Comparison of ENCODE assay signal across 8 cellular contexts in the genomic region with DNA sequence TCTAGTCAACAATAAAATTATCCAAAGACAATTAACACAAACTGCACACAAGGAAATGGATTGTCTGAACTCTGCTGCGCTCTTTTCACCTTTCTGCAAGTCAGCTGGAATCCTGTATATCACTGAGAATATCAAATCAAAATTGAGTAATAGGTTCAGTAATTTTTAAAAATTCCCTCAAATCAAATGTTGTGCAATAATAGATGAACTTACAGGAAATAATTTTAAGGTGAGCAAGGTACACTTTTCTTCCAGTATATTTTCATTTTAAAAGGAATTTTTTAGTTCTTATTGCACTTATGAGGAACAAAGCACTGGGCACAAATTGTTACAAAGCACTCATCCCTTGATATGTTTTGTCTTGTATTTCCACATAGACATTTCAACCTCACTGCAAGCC. TPM values are rescaled to one million over a fixed set of nuclear protein-coding genes. Genes with fewer than 3 reads are reported as not detected.
DNase-seq lines count a peak whose midpoint lies in the region; ATAC-seq, FAIRE-seq and TF ChIP-seq lines count a peak whose summit lies in the region.

No MANE protein-coding gene starts in this region.

- DNase-seq in AG10803 (ENCODE audit: low read depth) (no peak), HFFc6 (no peak), astrocyte (ENCODE audit: low read depth) (no peak), mucosa of descending colon (no peak), NCI-H1105 (lab: John Stamatoyannopoulos, UW) (no peak), DMS114 treated with DMSO at 0.1 percent for 48 hours (lab: John Stamatoyannopoulos, UW; ENCODE audit: unreplicated experiment) (no peak), H54 (ENCODE audit: insufficient read length, low spot score) (no peak), trophoblast cell (no peak)

- no peak overlapping the region for H3K23ac ChIP-seq in trophoblast cell (ENCODE audit: low read length)

- no peaks in the 10 kb centered on the region for H3K9me3 ChIP-seq in astrocyte (ENCODE audit: insufficient read depth, low read depth, low read length)
- H3K9me3 ChIP-seq in mucosa of descending colon, result no peaks in the 10 kb centered on the region
- H3K9me3 ChIP-seq in trophoblast cell (ENCODE audit: insufficient read depth, low read depth, low read length), result no peaks in the 10 kb centered on the region

- no peak overlapping the region for H2AK5ac ChIP-seq in trophoblast cell (ENCODE audit: low read length)

- H3K36me3 Mint-ChIP-seq in HFFc6 (ENCODE audit: low read depth), result no peaks in the 10 kb centered on the region; the same call in 1 of the 2 replicates
- H3K36me3 Mint-ChIP-seq in astrocyte (ENCODE audit: low read depth, unreplicated experiment), result peaks cover 7% of the 10 kb centered on the region

- H3K4me3 ChIP-seq in AG10803 (ENCODE audit: low read length), result peak overlapping the region; percentile 85
- H3K4me3 ChIP-seq in astrocyte (ENCODE audit: insufficient read depth, low read depth, low read length), result peak overlapping the region; percentile 77
- H3K4me3 ChIP-seq in mucosa of descending colon, result peak overlapping the region; percentile 43
- no peak overlapping the region for H3K4me3 ChIP-seq in trophoblast cell (ENCODE audit: low read depth, low read length)

- H3K18ac ChIP-seq in trophoblast cell (ENCODE audit: low read length), result no peak overlapping the region

- no peak overlapping the region for H3K27ac ChIP-seq in astrocyte (ENCODE audit: low read depth, low read length)
- no peak overlapping the region for H3K27ac ChIP-seq in trophoblast cell (ENCODE audit: low read depth, low read length)

- no peak overlapping the region for H2BK12ac ChIP-seq in trophoblast cell (ENCODE audit: low read length)

- H3K4me1 ChIP-seq in astrocyte (ENCODE audit: insufficient read depth, low read length) (peaks cover 3% of the 10 kb centered on the region), mucosa of descending colon (ENCODE audit: low read depth) (peaks cover 10% of the 10 kb centered on the region), trophoblast cell (ENCODE audit: control insufficient read depth in 1 of 2, insufficient read depth in 2 of 2, low read length in 2 of 2) (peaks cover 4 to 6% of the 10 kb centered on the region in 2 experiments)

- H3K79me2 ChIP-seq in astrocyte (ENCODE audit: insufficient read depth, low read length), result no peaks in the 10 kb centered on the region
- H3K79me2 ChIP-seq in trophoblast cell (ENCODE audit: control insufficient read depth, insufficient read depth, low read length, poor library complexity), result peaks cover 5% of the 10 kb centered on the region

- TF ChIP-seq CTCF in AG10803 (conservative IDR thresholded peaks at IDR 0.05; ENCODE audit: low read length) (no peak), HFFc6 (IDR thresholded peaks at IDR 0.05) (no peak), astrocyte (IDR thresholded peaks at IDR 0.05; ENCODE audit: insufficient read depth, low read depth, low read length) (no peak), mucosa of descending colon (IDR thresholded peaks at IDR 0.05) (no peak)

- H3K4me2 ChIP-seq in astrocyte (ENCODE audit: low read length), result peak overlapping the region; percentile 93
- no peak overlapping the region for H3K4me2 ChIP-seq in trophoblast cell (ENCODE audit: low read length)

- H2BK5ac ChIP-seq in trophoblast cell (ENCODE audit: low read depth, low read length, poor library complexity), result no peak overlapping the region

- H2BK120ac ChIP-seq in trophoblast cell (ENCODE audit: insufficient read depth, low read length, poor library complexity), result no peak overlapping the region

- no peak overlapping the region for H3K27ac Mint-ChIP-seq in HFFc6
- H3K27ac Mint-ChIP-seq in astrocyte (ENCODE audit: unreplicated experiment), result no peak overlapping the region

- H3K4me1 Mint-ChIP-seq in HFFc6 (ENCODE audit: low read depth) (peaks cover 19% of the 10 kb centered on the region), astrocyte (ENCODE audit: low read depth, unreplicated experiment) (peaks cover 7% of the 10 kb centered on the region)

- no peaks in the 10 kb centered on the region for H4K20me1 ChIP-seq in astrocyte (ENCODE audit: insufficient read depth, low read length)

- TF ChIP-seq POLR2A in H54 (IDR thresholded peaks at IDR 0.05; ENCODE audit: low read depth, low read length), result no peak

- H2AFZ ChIP-seq in astrocyte (ENCODE audit: low read depth, low read length), result no peak overlapping the region
- H2AFZ ChIP-seq in trophoblast cell (ENCODE audit: insufficient read depth, low read length, poor library complexity), result no peak overlapping the region

- no peak overlapping the region for H4K12ac ChIP-seq in trophoblast cell (ENCODE audit: low read depth, low read length)

- peaks cover 6% of the 10 kb centered on the region for H3K79me1 ChIP-seq in trophoblast cell (ENCODE audit: low read length)

- peaks cover 4% of the 10 kb centered on the region for H3K36me3 ChIP-seq in astrocyte (ENCODE audit: insufficient read depth, low read length)
- no peaks in the 10 kb centered on the region for H3K36me3 ChIP-seq in mucosa of descending colon (ENCODE audit: low read depth)
- H3K36me3 ChIP-seq in trophoblast cell (ENCODE audit: control insufficient read depth in 1 of 2, insufficient read depth in 2 of 2, low read length in 2 of 2), result peaks cover 0 to 2% of the 10 kb centered on the region in 2 experiments

- no peak overlapping the region for H4K91ac ChIP-seq in trophoblast cell (ENCODE audit: low read depth, low read length)

- no peak overlapping the region for H3K4ac ChIP-seq in trophoblast cell (ENCODE audit: low read depth, low read length)

- H4K8ac ChIP-seq in trophoblast cell (ENCODE audit: low read depth, low read length), result no peak overlapping the region

- peak overlapping the region; percentile 93 for H3K4me3 Mint-ChIP-seq in HFFc6
- peak overlapping the region; percentile 94 for H3K4me3 Mint-ChIP-seq in astrocyte (ENCODE audit: unreplicated experiment)

- FAIRE-seq in astrocyte (lab: Jason Lieb, UNC), result no peak
- no peak for FAIRE-seq in H54 (lab: Jason Lieb, UNC)

- H3K9me3 Mint-ChIP-seq in HFFc6 (no peaks in the 10 kb centered on the region), astrocyte (ENCODE audit: unreplicated experiment) (no peaks in the 10 kb centered on the region)

- no peak overlapping the region for H3K14ac ChIP-seq in trophoblast cell (ENCODE audit: low read length)

- WGBS in trophoblast cell (ENCODE audit: extremely low coverage, insufficient coverage, insufficient read length), result no CpG with 5 or more reads among the region's 1 CpG

- H3K27me3 ChIP-seq in astrocyte (ENCODE audit: insufficient read depth, low read length), result no peaks in the 10 kb centered on the region
- H3K27me3 ChIP-seq in trophoblast cell (ENCODE audit: insufficient read depth, low read length), result no peaks in the 10 kb centered on the region

- H3K9ac ChIP-seq in astrocyte (ENCODE audit: low read length) (no peak overlapping the region), trophoblast cell (ENCODE audit: low read length) (no peak overlapping the region)

- intact Hi-C loops in mucosa of descending colon (cut with DNase I, micrococcal nuclease), result no loop called here

- H3K27me3 Mint-ChIP-seq in HFFc6 (ENCODE audit: insufficient read depth), result no peaks in the 10 kb centered on the region
- H3K27me3 Mint-ChIP-seq in astrocyte (ENCODE audit: low read depth, unreplicated experiment), result no peaks in the 10 kb centered on the region

- no peak for ATAC-seq in mucosa of descending colon

RNA-seq across cellular contexts. Expression of gene SAYSD1, which starts 1.2 kb away (rescaled TPM):
- 1 to 10 TPM; 6.0 to 8.2 (median 7.5) TPM for total RNA-seq in HFFc6 (2021; fragmentation: NEBNext Ultra II Directional; extraction: Animal tissue kit (Norgen Biotek cat#: 25700))
- total RNA-seq in astrocyte (8.8 and 9.4 TPM in 2 replicates), mucosa of descending colon (10 to 100 TPM; 12.8 to 16.0 (median 14.7) TPM)
- polyA plus RNA-seq in trophoblast cell (2013), result 6.5 and 6.7 TPM in 2 replicates
